Comparison of ENCODE assay signal across 20 cellular contexts in genomic region chr2:231869704-231870103, GRCh38. TPM values are rescaled to one million over a fixed set of nuclear protein-coding genes. Genes with fewer than 3 reads are reported as not detected.
DNase-seq lines count a peak whose midpoint lies in the region; ATAC-seq and TF ChIP-seq lines count a peak whose summit lies in the region.
"Had no signal": no experiment of that assay in that cellular context is flagged by ENCODE, and none has a peak within 500 bp of the region (broad histone marks: within the 10 kb centered on the region; RNA-seq: fewer than 3 reads in every experiment).

No MANE protein-coding gene starts in this region.

- H3K9me2 ChIP-seq in GM23338 (ENCODE audit: insufficient read depth): no peaks in the 10 kb centered on the region

- peaks cover 1% of the 10 kb centered on the region for H3K9me3 Mint-ChIP-seq in activated naive CD8-positive, alpha-beta T cell treated with anti-CD3 and anti-CD28 coated beads, Interleukin-2, amount 10 ng/mL, durations not matched to agents 7 days and 5 days
- peaks cover under 1% of the 10 kb centered on the region for H3K9me3 Mint-ChIP-seq in activated naive CD8-positive, alpha-beta T cell treated with anti-CD3 and anti-CD28 coated beads, Interleukin-2, amount 50 U/mL, for 24 hours
- peaks cover 26% of the 10 kb centered on the region for H3K9me3 Mint-ChIP-seq in GM23338
- peaks cover 8% of the 10 kb centered on the region for H3K9me3 Mint-ChIP-seq in glutamatergic neuron (ENCODE audit: unreplicated experiment)

- H3K36me3 Mint-ChIP-seq in activated naive CD8-positive, alpha-beta T cell treated with anti-CD3 and anti-CD28 coated beads, Interleukin-2, amount 10 ng/mL, durations not matched to agents 7 days and 5 days: no peaks in the 10 kb centered on the region
- H3K36me3 Mint-ChIP-seq in activated naive CD8-positive, alpha-beta T cell treated with anti-CD3 and anti-CD28 coated beads, Interleukin-2, amount 50 U/mL, for 24 hours (ENCODE audit: low read depth): peaks cover 2% of the 10 kb centered on the region
- H3K36me3 Mint-ChIP-seq in GM23338 (ENCODE audit: low read depth) (peaks cover 4% of the 10 kb centered on the region; the same call in 2 of the 3 replicates), glutamatergic neuron (ENCODE audit: unreplicated experiment) (peaks cover 14% of the 10 kb centered on the region)
- H3K36me3 Mint-ChIP-seq: CD4-positive, alpha-beta memory T cell had no signal

- DNase-seq in activated naive CD8-positive, alpha-beta T cell treated with anti-CD3 and anti-CD28 coated beads, Interleukin-2, amount 10 ng/mL, durations not matched to agents 7 days and 5 days: no peak
- DNase-seq in activated naive CD8-positive, alpha-beta T cell treated with anti-CD3 and anti-CD28 coated beads, Interleukin-2, amount 50 U/mL, for 24 hours: no peak
- no peak for DNase-seq in GM23338 (ENCODE audit: low spot score)
- peak; percentile 19 for DNase-seq in NAMALWA (ENCODE audit: low spot score)
- DNase-seq in glutamatergic neuron: no peak
- DNase-seq in head of caudate nucleus: no peak
- DNase-seq: C1 segment of cervical spinal cord; Calu3; CD4-positive, alpha-beta memory T cell; COR-L47; DMS53; DMS79 treated with DMSO at 0.1 percent for 48 hours; GF-D8; H7 had no signal

- H2AFZ ChIP-seq in GM23338: no peak overlapping the region

- TF ChIP-seq CTCF in GM23338 (conservative IDR thresholded peaks at IDR 0.05; ENCODE audit: low read depth in 2 of 2) (no peak), glutamatergic neuron (IDR thresholded peaks at IDR 0.05; ENCODE audit: partially characterized antibody, unreplicated experiment) (no peak)

- POLR2A ChIA-PET in activated naive CD8-positive, alpha-beta T cell treated with anti-CD3 and anti-CD28 coated beads, Interleukin-2, amount 10 ng/mL, durations not matched to agents 7 days and 5 days (lab: Charles Lee): no interaction called here

- peak overlapping the region; percentile 33 for H3K27ac Mint-ChIP-seq in activated naive CD8-positive, alpha-beta T cell treated with anti-CD3 and anti-CD28 coated beads, Interleukin-2, amount 10 ng/mL, durations not matched to agents 7 days and 5 days
- H3K27ac Mint-ChIP-seq in activated naive CD8-positive, alpha-beta T cell treated with anti-CD3 and anti-CD28 coated beads, Interleukin-2, amount 50 U/mL, for 24 hours: no peak overlapping the region
- H3K27ac Mint-ChIP-seq in GM23338 (no peak overlapping the region), glutamatergic neuron (ENCODE audit: unreplicated experiment) (peak overlapping the region; percentile 56)

- H3K4me3 Mint-ChIP-seq in activated naive CD8-positive, alpha-beta T cell treated with anti-CD3 and anti-CD28 coated beads, Interleukin-2, amount 10 ng/mL, durations not matched to agents 7 days and 5 days: no peak overlapping the region
- H3K4me3 Mint-ChIP-seq in activated naive CD8-positive, alpha-beta T cell treated with anti-CD3 and anti-CD28 coated beads, Interleukin-2, amount 50 U/mL, for 24 hours: no peak overlapping the region
- H3K4me3 Mint-ChIP-seq in GM23338 (peak overlapping the region; percentile 24; the same call in 1 of the 3 replicates), glutamatergic neuron (ENCODE audit: unreplicated experiment) (no peak overlapping the region)
- H3K4me3 Mint-ChIP-seq: CD4-positive, alpha-beta memory T cell had no signal

- H3K4me2 ChIP-seq in GM23338: no peak overlapping the region

- no peak overlapping the region for H3K27ac ChIP-seq in GM23338 (ENCODE audit: low read depth)

- H4K20me1 ChIP-seq in GM23338 (replicated peaks; ENCODE audit: insufficient read depth): no peaks in the 10 kb centered on the region

- ATAC-seq in activated naive CD8-positive, alpha-beta T cell treated with anti-CD3 and anti-CD28 coated beads, Interleukin-2, amount 10 ng/mL, durations not matched to agents 7 days and 5 days (ENCODE audit: low read depth): no peak
- no peak for ATAC-seq in activated naive CD8-positive, alpha-beta T cell treated with anti-CD3 and anti-CD28 coated beads, Interleukin-2, amount 50 U/mL, for 24 hours
- ATAC-seq in GM23338 (no peak), HG02885 (IDR thresholded peaks at IDR 0.05; ENCODE audit: poor library complexity, unreplicated experiment) (no peak), GM21737 (IDR thresholded peaks at IDR 0.05; ENCODE audit: unreplicated experiment) (no peak)
- ATAC-seq: HCT116 had no signal

- H3K27me3 ChIP-seq in GM23338 (ENCODE audit: insufficient read depth): no peaks in the 10 kb centered on the region

- H3K4me1 Mint-ChIP-seq in activated naive CD8-positive, alpha-beta T cell treated with anti-CD3 and anti-CD28 coated beads, Interleukin-2, amount 10 ng/mL, durations not matched to agents 7 days and 5 days: no peaks in the 10 kb centered on the region
- H3K4me1 Mint-ChIP-seq in activated naive CD8-positive, alpha-beta T cell treated with anti-CD3 and anti-CD28 coated beads, Interleukin-2, amount 50 U/mL, for 24 hours: no peaks in the 10 kb centered on the region
- H3K4me1 Mint-ChIP-seq in GM23338 (peaks cover 2% of the 10 kb centered on the region; the same call in 1 of the 3 replicates), glutamatergic neuron (ENCODE audit: low read depth, unreplicated experiment) (peaks cover 2% of the 10 kb centered on the region)
- H3K4me1 Mint-ChIP-seq: CD4-positive, alpha-beta memory T cell had no signal

- H3K27me3 Mint-ChIP-seq in activated naive CD8-positive, alpha-beta T cell treated with anti-CD3 and anti-CD28 coated beads, Interleukin-2, amount 10 ng/mL, durations not matched to agents 7 days and 5 days: peaks cover 41% of the 10 kb centered on the region
- H3K27me3 Mint-ChIP-seq in activated naive CD8-positive, alpha-beta T cell treated with anti-CD3 and anti-CD28 coated beads, Interleukin-2, amount 50 U/mL, for 24 hours: peaks cover 29% of the 10 kb centered on the region
- H3K27me3 Mint-ChIP-seq in GM23338 (ENCODE audit: insufficient read depth, low read depth, poor library complexity): peaks cover 11% of the 10 kb centered on the region
- peaks cover 6% of the 10 kb centered on the region for H3K27me3 Mint-ChIP-seq in glutamatergic neuron (ENCODE audit: unreplicated experiment)

- H3K4me1 ChIP-seq in GM23338 (ENCODE audit: insufficient read depth): no peaks in the 10 kb centered on the region

- H3K4me3 ChIP-seq in GM23338: no peak overlapping the region

- H3K79me2 ChIP-seq in GM23338 (replicated peaks; ENCODE audit: insufficient read depth): no peaks in the 10 kb centered on the region

- H3F3A ChIP-seq in GM23338 (replicated peaks; ENCODE audit: low read depth): no peaks in the 10 kb centered on the region

- intact Hi-C loops in head of caudate nucleus (cut with DNase I): no loop called here

- no peaks in the 10 kb centered on the region for H3K36me3 ChIP-seq in GM23338 (ENCODE audit: insufficient read depth)

TF ChIP-seq in GM23338, 12 proteins besides CTCF, POLR2A, EP300 and RAD21 (continues in another document):
- TF ChIP-seq ZNF114 (CRISPR knock-in tag; IDR thresholded peaks at IDR 0.05) (no peak), NANOG (IDR thresholded peaks at IDR 0.05; ENCODE audit: borderline replicate concordance) (no peak), POLR2AphosphoS5 (IDR thresholded peaks at IDR 0.05; ENCODE audit: low read depth) (no peak), EZH2 (IDR thresholded peaks at IDR 0.05; ENCODE audit: low read depth, unreplicated experiment) (no peak), JUNB (IDR thresholded peaks at IDR 0.05; ENCODE audit: unreplicated experiment) (no peak), REST (IDR thresholded peaks at IDR 0.05; ENCODE audit: unreplicated experiment) (no peak), STAT1 (IDR thresholded peaks at IDR 0.05; ENCODE audit: unreplicated experiment) (no peak), ZNF331 (CRISPR knock-in tag; IDR thresholded peaks at IDR 0.05; ENCODE audit: low read depth) (no peak)
- TF ChIP-seq, protein P1, sequence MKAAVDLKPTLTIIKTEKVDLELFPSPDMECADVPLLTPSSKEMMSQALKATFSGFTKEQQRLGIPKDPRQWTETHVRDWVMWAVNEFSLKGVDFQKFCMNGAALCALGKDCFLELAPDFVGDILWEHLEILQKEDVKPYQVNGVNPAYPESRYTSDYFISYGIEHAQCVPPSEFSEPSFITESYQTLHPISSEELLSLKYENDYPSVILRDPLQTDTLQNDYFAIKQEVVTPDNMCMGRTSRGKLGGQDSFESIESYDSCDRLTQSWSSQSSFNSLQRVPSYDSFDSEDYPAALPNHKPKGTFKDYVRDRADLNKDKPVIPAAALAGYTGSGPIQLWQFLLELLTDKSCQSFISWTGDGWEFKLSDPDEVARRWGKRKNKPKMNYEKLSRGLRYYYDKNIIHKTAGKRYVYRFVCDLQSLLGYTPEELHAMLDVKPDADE (IDR thresholded peaks at IDR 0.05): no peak

RNA-seq across cellular contexts. Expression of gene NPPC, which starts 56.5 kb away (rescaled TPM):
- under 1 TPM; 0.40 to 0.89 TPM for total RNA-seq in activated naive CD8-positive, alpha-beta T cell treated with anti-CD3 and anti-CD28 coated beads, Interleukin-2, amount 10 ng/mL, durations not matched to agents 7 days and 5 days
- 0.43 and 2.2 TPM in 2 replicates for total RNA-seq in GM23338 (2014; rRNA removed; shearing (Covaris generic))
- polyA plus RNA-seq in GM23338 (2016; fragmentation: Nextera tagmentation; extraction: Ambion mirVana): 6.3 and 10.2 TPM in 2 replicates
- total RNA-seq in glutamatergic neuron (ENCODE audit: unreplicated experiment): 18.5 TPM
- total RNA-seq: A673; Calu3; CD4-positive, alpha-beta memory T cell; Daoy had no signal
- polyA plus RNA-seq: BJ; CD4-positive, alpha-beta memory T cell had no signal

Comparison
In these comparisons a context has a peak if more than half of its experiments do, and no peak if none do; other contexts are left out.
1. H3K27ac Mint-ChIP-seq: peak in activated naive CD8-positive, alpha-beta T cell treated with anti-CD3 and anti-CD28 coated beads, Interleukin-2, amount 10 ng/mL, durations not matched to agents 7 days and 5 days (single experiment) and glutamatergic neuron (single experiment); none in activated naive CD8-positive, alpha-beta T cell treated with anti-CD3 and anti-CD28 coated beads, Interleukin-2, amount 50 U/mL, for 24 hours (single experiment) and GM23338 (single experiment).